In genomic region chr15:63752075-63752684, GRCh38 we compare ENCODE assay signal across 8 cellular contexts.
A peak's percentile ranks its signal among the peaks of the same experiment; 100 is the strongest.
DNase-seq lines count a peak whose midpoint lies in the region; ATAC-seq and TF ChIP-seq lines count a peak whose summit lies in the region.

No MANE protein-coding gene starts in this region.

- no peaks in the 10 kb centered on the region for H3K27me3 ChIP-seq in neural cell (ENCODE audit: insufficient read depth, low read depth, low read length)

- H3F3A ChIP-seq in neural cell (ENCODE audit: insufficient read depth, low read length, poor library complexity, severe bottlenecking) = no peaks in the 10 kb centered on the region

- H3K4me3 Mint-ChIP-seq in WTC11 = no peak overlapping the region

- H3K36me3 Mint-ChIP-seq in WTC11 = peaks cover 5% of the 10 kb centered on the region; the same call in 1 of the 2 replicates

- DNase-seq in Ammon's horn (ENCODE audit: low spot score) = peak; percentile 72
- DNase-seq in NCI-H2171 (lab: John Stamatoyannopoulos, UW) = peak; percentile 15
- no peak for DNase-seq in WTC11 (ENCODE audit: low spot score)
- peak; percentile 69 for DNase-seq in fibroblast of mammary gland (ENCODE audit: low read depth)
- no peak for DNase-seq in UCSD-AML1 (lab: John Stamatoyannopoulos, UW; ENCODE audit: unreplicated experiment)

- H3K36me3 ChIP-seq in neural cell (ENCODE audit: insufficient read depth, low read length) = peaks cover 4% of the 10 kb centered on the region

- H3K4me3 ChIP-seq in GM12875 (ENCODE audit: low read depth, low read length) (no peak overlapping the region), fibroblast of mammary gland (ENCODE audit: control insufficient read depth, low read depth, low read length) (no peak overlapping the region), neural cell (ENCODE audit: low read length) (no peak overlapping the region)

- H3K9me3 Mint-ChIP-seq in WTC11 = no peaks in the 10 kb centered on the region

- CTCF ChIA-PET in WTC11 (lab: Charles Lee) = interaction anchor here (0.6 to 3.3 kb wide), 48 partner anchors 9 to 341 kb away, joined by 3 to 33 read pairs (median 5); partner anchors contain the start of genes CIAO2A, DAPK2 and HERC1

- ATAC-seq in WTC11 = peak; percentile 55; the same call in 1 of the 2 replicates
- ATAC-seq in GM18861 (IDR thresholded peaks at IDR 0.05; ENCODE audit: unreplicated experiment) = no peak

- H3K9me2 ChIP-seq in neural cell (ENCODE audit: insufficient read depth, low read length) = no peaks in the 10 kb centered on the region

- H3K9me3 ChIP-seq in neural cell (ENCODE audit: low read length) = no peaks in the 10 kb centered on the region

- TF ChIP-seq CTCF in GM12875 (IDR thresholded peaks at IDR 0.05; ENCODE audit: borderline replicate concordance, insufficient read depth, low read depth, low read length) (peak; percentile 49; the same call in 1 of the 2 replicates), WTC11 (IDR thresholded peaks at IDR 0.05) (peak; percentile 36), fibroblast of mammary gland (conservative IDR thresholded peaks at IDR 0.05; ENCODE audit: control insufficient read depth, insufficient read depth, low read depth, low read length) (peak; percentile 73), neural cell (IDR thresholded peaks at IDR 0.05; ENCODE audit: poor library complexity, severe bottlenecking) (peak; percentile 84)

- TF ChIP-seq RAD21 in neural cell (conservative IDR thresholded peaks at IDR 0.05) = peak; percentile 82

- H3K27ac ChIP-seq in neural cell (ENCODE audit: low read length) = no peak overlapping the region

- TF ChIP-seq EP300 in neural cell (conservative IDR thresholded peaks at IDR 0.05; ENCODE audit: poor library complexity, severe bottlenecking) = no peak

- POLR2A ChIA-PET in WTC11 (lab: Charles Lee) = interaction anchor here (1.6 kb wide), 1 partner anchor 314 kb away, joined by 3 read pairs; no protein-coding TSS in a partner anchor

- H2AFZ ChIP-seq in neural cell (ENCODE audit: low read depth, low read length) = no peak overlapping the region

- no peaks in the 10 kb centered on the region for H4K20me1 ChIP-seq in neural cell (ENCODE audit: insufficient read depth)

- no peaks in the 10 kb centered on the region for H3K4me1 Mint-ChIP-seq in WTC11

- no peak overlapping the region for H3K27ac Mint-ChIP-seq in WTC11

- no peak overlapping the region for H3K9ac ChIP-seq in neural cell (ENCODE audit: low read length)

- H3K79me2 ChIP-seq in neural cell (replicated peaks; ENCODE audit: insufficient read depth, low read length) = no peaks in the 10 kb centered on the region

- no peak overlapping the region for H3K4me2 ChIP-seq in neural cell (ENCODE audit: low read length)

- no peaks in the 10 kb centered on the region for H3K27me3 Mint-ChIP-seq in WTC11 (ENCODE audit: low read depth)

TF ChIP-seq in WTC11, 78 proteins besides CTCF, POLR2A, EP300 and RAD21 (continues in another document):
- TF ChIP-seq JUN (CRISPR knock-in tag; IDR thresholded peaks at IDR 0.05) (no peak), ZNF396 (CRISPR knock-in tag; IDR thresholded peaks at IDR 0.05; ENCODE audit: borderline replicate concordance) (no peak), AFF4 (CRISPR knock-in tag; IDR thresholded peaks at IDR 0.05; ENCODE audit: borderline replicate concordance) (no peak), SP1 (CRISPR knock-in tag; conservative IDR thresholded peaks at IDR 0.05) (no peak), FOXJ3 (CRISPR knock-in tag; IDR thresholded peaks at IDR 0.05; ENCODE audit: borderline replicate concordance) (no peak), EMX1 (CRISPR knock-in tag; IDR thresholded peaks at IDR 0.05) (no peak)

TF ChIP-seq in neural cell, 6 proteins besides CTCF, POLR2A, EP300 and RAD21:
- no peak for TF ChIP-seq TAF1 (IDR thresholded peaks at IDR 0.05; ENCODE audit: low read depth)
- peak; percentile 91 for TF ChIP-seq SMC3 (conservative IDR thresholded peaks at IDR 0.05; ENCODE audit: poor library complexity)

Comparison
In these comparisons a context has a peak if more than half of its experiments do, and no peak if none do; other contexts are left out.
1. DNase-seq: peak in Ammon's horn (single experiment), NCI-H2171 (single experiment) and fibroblast of mammary gland (single experiment); none in WTC11 (single experiment) and UCSD-AML1 (single experiment).
2. Peak in every context shown above with its lines, with median percentiles within 50 percentile points of each other: CTCF ChIP-seq.